8 cellular contexts compared by ENCODE assay signal in the genomic region with DNA sequence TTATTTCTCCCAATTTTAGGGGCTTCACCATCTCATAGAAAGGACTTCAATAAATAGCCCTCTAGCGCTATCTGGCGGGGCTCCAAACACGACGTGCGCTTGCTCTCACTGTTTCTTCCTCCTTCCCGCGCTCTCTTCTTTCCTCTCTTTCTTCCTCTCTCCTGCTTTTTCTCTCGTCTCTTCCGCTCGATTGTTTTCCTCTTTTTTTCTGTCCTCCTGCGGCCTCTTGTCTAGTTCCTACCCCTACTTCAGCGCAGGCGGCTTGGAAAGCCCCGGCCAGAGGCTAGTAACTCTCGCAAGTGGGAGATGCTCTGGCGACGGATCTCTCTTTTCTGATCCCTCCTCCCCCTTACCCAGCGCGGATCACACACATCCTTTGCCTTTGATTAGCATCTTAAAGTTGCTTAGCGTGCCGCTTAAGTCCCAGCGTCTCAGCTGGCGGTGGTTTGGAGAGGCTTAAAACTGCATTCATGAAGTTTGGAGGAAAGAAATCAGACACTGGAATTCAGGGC. TPM values are rescaled to one million over a fixed set of nuclear protein-coding genes. Genes with fewer than 3 reads are reported as not detected.
DNase-seq lines count a peak whose midpoint lies in the region; ATAC-seq and TF ChIP-seq lines count a peak whose summit lies in the region.

No MANE protein-coding gene starts in this region.

- peaks cover 7% of the 10 kb centered on the region for H3K4me1 ChIP-seq in CD8-positive, alpha-beta memory T cell (ENCODE audit: insufficient read depth, low read length)

- H3K27ac Mint-ChIP-seq in nephron = peak overlapping the region; percentile 98 to 100 (median 100)
- no peak overlapping the region for H3K27ac Mint-ChIP-seq in CD8-positive, alpha-beta memory T cell

- no peak overlapping the region for H3K4me3 ChIP-seq in CD8-positive, alpha-beta memory T cell (ENCODE audit: low read length)

- H3K36me3 Mint-ChIP-seq in nephron (ENCODE audit: low read depth) = peaks cover 23% of the 10 kb centered on the region
- H3K36me3 Mint-ChIP-seq in CD8-positive, alpha-beta memory T cell = peaks cover 0 to 3% (median 1%) of the 10 kb centered on the region in 3 donors

- POLR2A ChIA-PET in CD8-positive, alpha-beta memory T cell (lab: Charles Lee) = no interaction called here

- H3K27ac ChIP-seq in CD8-positive, alpha-beta memory T cell (ENCODE audit: low read depth, low read length) = no peak overlapping the region

- peak; percentile 55 for DNase-seq in D341Med (ENCODE audit: low spot score)
- peak; percentile 31 for DNase-seq in LoVo (ENCODE audit: low spot score)
- DNase-seq in ecto neural progenitor cell (ENCODE audit: low spot score) = peak; percentile 80
- no peak for DNase-seq in HK-2 (ENCODE audit: unreplicated experiment)
- DNase-seq in NCI-H446 treated with DMSO at 0.1 percent for 48 hours (lab: John Stamatoyannopoulos, UW) = no peak
- no peak for DNase-seq in CD8-positive, alpha-beta memory T cell

- TF ChIP-seq CTCF in nephron (IDR thresholded peaks at IDR 0.05; ENCODE audit: unreplicated experiment in 3 of 3) = peak; percentile 47 to 77 (median 58)

- H3K4me1 Mint-ChIP-seq in nephron = peaks cover 57% of the 10 kb centered on the region
- peaks cover 12 to 40% (median 33%) of the 10 kb centered on the region in 3 donors for H3K4me1 Mint-ChIP-seq in CD8-positive, alpha-beta memory T cell

- peaks cover 66% of the 10 kb centered on the region for H3K27me3 ChIP-seq in CD8-positive, alpha-beta memory T cell (ENCODE audit: insufficient read depth, low read length, poor library complexity, severe bottlenecking)

- no peaks in the 10 kb centered on the region for H3K36me3 ChIP-seq in CD8-positive, alpha-beta memory T cell (ENCODE audit: insufficient read depth, low read length)

- H3K9me3 Mint-ChIP-seq in nephron = peaks cover 3% of the 10 kb centered on the region
- peaks cover 18 to 33% (median 27%) of the 10 kb centered on the region in 5 donors for H3K9me3 Mint-ChIP-seq in CD8-positive, alpha-beta memory T cell

- H3K4me3 Mint-ChIP-seq in nephron = peak overlapping the region; percentile 96 to 98 (median 98)
- H3K4me3 Mint-ChIP-seq in CD8-positive, alpha-beta memory T cell = peak overlapping the region in 1 of 7 donors; percentile 80

- no peaks in the 10 kb centered on the region for H3K9me3 ChIP-seq in CD8-positive, alpha-beta memory T cell (ENCODE audit: low read length)

- CTCF ChIA-PET in CD8-positive, alpha-beta memory T cell (lab: Charles Lee) = no interaction called here

- H3K27me3 Mint-ChIP-seq in nephron (ENCODE audit: low read depth) = peaks cover 92% of the 10 kb centered on the region
- peaks cover 81 to 95% of the 10 kb centered on the region in 2 donors for H3K27me3 Mint-ChIP-seq in CD8-positive, alpha-beta memory T cell

- no peak for ATAC-seq in activated CD4-positive, CD25-positive, alpha-beta regulatory T cell treated with anti-CD3 and anti-CD28 coated beads, Interleukin-2, amount 50 U/mL, for 24 hours

RNA-seq across cellular contexts. Expression of a gene that starts 6.2 kb away (rescaled TPM):
- not detected for total RNA-seq in CD8-positive, alpha-beta memory T cell
- polyA plus RNA-seq in CD8-positive, alpha-beta memory T cell = not detected

Comparison
In these comparisons a context has a peak if more than half of its experiments do, and no peak if none do; other contexts are left out.
1. DNase-seq: peak in D341Med (single experiment), LoVo (single experiment) and ecto neural progenitor cell (single experiment); none in HK-2 (single experiment), NCI-H446 treated with DMSO at 0.1 percent for 48 hours (single experiment) and CD8-positive, alpha-beta memory T cell (0 of 5).
2. H3K27ac Mint-ChIP-seq: peak in nephron (3 of 3); none in CD8-positive, alpha-beta memory T cell (0 of 8).